In genomic region chr20:44861547-44862006, GRCh38 we compare ENCODE assay signal across 10 cellular contexts. TPM values are rescaled to one million over a fixed set of nuclear protein-coding genes. Genes with fewer than 3 reads are reported as not detected.
DNase-seq lines count a peak whose midpoint lies in the region; ATAC-seq, FAIRE-seq and TF ChIP-seq lines count a peak whose summit lies in the region.
"Had no signal": no experiment of that assay in that cellular context is flagged by ENCODE, and none has a peak within 500 bp of the region (broad histone marks: within the 10 kb centered on the region; RNA-seq: fewer than 3 reads in every experiment).

No MANE protein-coding gene starts in this region.

- no peak overlapping the region for H3K4me3 ChIP-seq in SK-N-SH (ENCODE audit: low read depth in 2 of 2, low read length in 1 of 2)
- H3K4me3 ChIP-seq in bronchial epithelial cell (ENCODE audit: low read depth, low read length) = no peak overlapping the region
- H3K4me3 ChIP-seq in aorta (ENCODE audit: low read length in 2 of 2) = no peak overlapping the region

- POLR2A ChIA-PET in SK-N-SH (lab: Yijun Ruan, JAX) = no interaction called here

- no peak for TF ChIP-seq EP300 in SK-N-SH (IDR thresholded peaks at IDR 0.05; ENCODE audit: borderline replicate concordance in 1 of 2, low read depth in 1 of 2, low read length in 1 of 2)

- H3K9ac ChIP-seq in SK-N-SH = no peak overlapping the region

- 0 out of 4 replicates have a peak overlapping the region, but pooled peaks of 1 of the 2 experiments have one; percentile 12 for H3K27ac ChIP-seq in SK-N-SH (ENCODE audit: low read depth in 2 of 2, low read length in 1 of 2)
- peak overlapping the region in 1 of 2 donors; percentile 39 for H3K27ac ChIP-seq in aorta (ENCODE audit: low read depth in 1 of 2, low read length in 2 of 2)
- H3K27ac ChIP-seq: neutrophil had no signal

- ATAC-seq in SK-N-SH treated with all-trans-retinoic acid at 6 μM for 48 hours (no peak; the same call in 2 of the 3 replicates), aorta (ENCODE audit: low FRiP score) (peak; percentile 91), GM21381 (IDR thresholded peaks at IDR 0.05; ENCODE audit: unreplicated experiment) (no peak), HG03565 (IDR thresholded peaks at IDR 0.05; ENCODE audit: unreplicated experiment) (no peak)

- TF ChIP-seq RAD21 in SK-N-SH (IDR thresholded peaks at IDR 0.05; ENCODE audit: low read length) = no peak

- peaks cover 6% of the 10 kb centered on the region for H3F3A ChIP-seq in SK-N-SH (replicated peaks; ENCODE audit: insufficient read depth)

- CTCF ChIA-PET in SK-N-SH (lab: Yijun Ruan, JAX) = interaction anchor here (1.5 to 3.5 kb wide), 3 partner anchors 58 to 177 kb away, joined by 3 to 19 read pairs (median 17); no protein-coding TSS in a partner anchor

- FAIRE-seq in bronchial epithelial cell (lab: Jason Lieb, UNC) = no peak

- no peaks in the 10 kb centered on the region for H3K27me3 ChIP-seq in SK-N-SH (ENCODE audit: insufficient read depth)
- H3K27me3 ChIP-seq in bronchial epithelial cell (ENCODE audit: control insufficient read depth, insufficient read depth, low read length) = peaks cover 5% of the 10 kb centered on the region
- H3K27me3 ChIP-seq in aorta (ENCODE audit: control insufficient read depth in 1 of 2, insufficient read depth in 2 of 2, low read length in 1 of 2) = no peaks in the 10 kb centered on the region

- DNase-seq in SK-N-SH (no peak), bronchial epithelial cell (ENCODE audit: low read depth) (peak; percentile 39), left kidney (ENCODE audit: low read depth, low spot score) (peak; percentile 26), aorta (peak; percentile 83 to 86), KG1 (lab: John Stamatoyannopoulos, UW) (no peak)
- DNase-seq: NCI-H1092 treated with DMSO at 0.1 percent for 48 hours had no signal

- peak overlapping the region; percentile 37 for H3K4me2 ChIP-seq in SK-N-SH

- H3K4me1 ChIP-seq in SK-N-SH (ENCODE audit: control insufficient read depth in 1 of 2, insufficient read depth in 2 of 2, low read depth in 1 of 2, low read length in 1 of 2) (peaks cover 0 to 10% of the 10 kb centered on the region in 2 experiments; a peak in 1 of 4 replicates), aorta (ENCODE audit: control insufficient read depth in 1 of 2, insufficient read depth in 2 of 2, low read length in 2 of 2) (peaks cover 5 to 11% of the 10 kb centered on the region in 2 donors)

- H3K79me2 ChIP-seq in SK-N-SH (ENCODE audit: insufficient read depth) = no peaks in the 10 kb centered on the region

- H3K9me3 ChIP-seq in SK-N-SH = no peaks in the 10 kb centered on the region
- H3K9me3 ChIP-seq in aorta (ENCODE audit: control insufficient read depth, low read length) = no peaks in the 10 kb centered on the region

- H4K20me1 ChIP-seq in SK-N-SH (ENCODE audit: insufficient read depth) = no peaks in the 10 kb centered on the region

- no peaks in the 10 kb centered on the region for H3K9me2 ChIP-seq in SK-N-SH

- TF ChIP-seq CTCF in SK-N-SH (IDR thresholded peaks at IDR 0.05) (no peak), bronchial epithelial cell (IDR thresholded peaks at IDR 0.05; ENCODE audit: insufficient read depth, low read length, severe bottlenecking) (no peak)

- H3K36me3 ChIP-seq in SK-N-SH (replicated peaks in 1 of 2; ENCODE audit: control insufficient read depth in 1 of 2, insufficient read depth in 2 of 2, low read length in 1 of 2) (no peaks in the 10 kb centered on the region), bronchial epithelial cell (ENCODE audit: control insufficient read depth, insufficient read depth, low read length) (no peaks in the 10 kb centered on the region), aorta (ENCODE audit: control insufficient read depth in 1 of 2, insufficient read depth in 2 of 2, low read length in 1 of 2) (no peaks in the 10 kb centered on the region)
- H3K36me3 ChIP-seq: neutrophil had no signal

- H2AFZ ChIP-seq in SK-N-SH (ENCODE audit: low read depth) = peak overlapping the region; percentile 35; the same call in 1 of the 2 replicates

- intact Hi-C loops in aorta (cut with DNase I) = loop anchor here (2.0 to 5.0 kb wide), 2 partner anchors 169 to 174 kb away; no protein-coding TSS in a partner anchor

- 29% methylated on average over 5 of the region's 5 CpGs for WGBS in SK-N-SH (ENCODE audit: low lambda C conversion rate)
- WGBS in aorta, 2 donors = 4% methylated on average over 5 of the region's 5 CpGs

TF ChIP-seq in SK-N-SH, 30 proteins besides CTCF, POLR2A, EP300 and RAD21:
- TF ChIP-seq USF1 (IDR thresholded peaks at IDR 0.05; ENCODE audit: borderline replicate concordance, low read depth) = no peak
- peak; percentile 29; the same call in 1 of the 2 replicates for TF ChIP-seq FOSL2 (IDR thresholded peaks at IDR 0.05; ENCODE audit: borderline replicate concordance, low read depth)
- TF ChIP-seq TEAD4 (IDR thresholded peaks at IDR 0.05; ENCODE audit: borderline replicate concordance, insufficient read depth) = no peak
- no peak for TF ChIP-seq ELF1 (IDR thresholded peaks at IDR 0.05)
- no peak for TF ChIP-seq PBX3 (IDR thresholded peaks at IDR 0.05)
- TF ChIP-seq NFIC (IDR thresholded peaks at IDR 0.05; ENCODE audit: borderline replicate concordance) = peak; percentile 37; the same call in 1 of the 2 replicates
- TF ChIP-seq YY1 (IDR thresholded peaks at IDR 0.05; ENCODE audit: low read depth) = no peak
- 0 out of 2 replicates have a peak, but pooled peaks have one; percentile 6 for TF ChIP-seq JUND (IDR thresholded peaks at IDR 0.05)

TF ChIP-seq in SK-N-SH treated with all-trans-retinoic acid at 6 μM for 48 hours, 23 proteins besides CTCF, POLR2A, EP300 and RAD21 (continues in another document):
- TF ChIP-seq PATZ1 (CRISPR knock-in tag; IDR thresholded peaks at IDR 0.05; ENCODE audit: borderline replicate concordance) (no peak), CREB5 (CRISPR knock-in tag; IDR thresholded peaks at IDR 0.05; ENCODE audit: low read depth) (no peak), OSR1 (CRISPR knock-in tag; IDR thresholded peaks at IDR 0.05) (no peak), ZFP3 (CRISPR knock-in tag; IDR thresholded peaks at IDR 0.05) (no peak), POU6F1 (CRISPR knock-in tag; IDR thresholded peaks at IDR 0.05; ENCODE audit: borderline replicate concordance, low read depth) (no peak), TOX (CRISPR knock-in tag; IDR thresholded peaks at IDR 0.05; ENCODE audit: borderline replicate concordance) (no peak), ISL1 (CRISPR knock-in tag; IDR thresholded peaks at IDR 0.05) (no peak), ZNF8 (CRISPR knock-in tag; IDR thresholded peaks at IDR 0.05) (no peak), ZNF565 (CRISPR knock-in tag; conservative IDR thresholded peaks at IDR 0.05; ENCODE audit: low read depth) (no peak)

RNA-seq across cellular contexts. Expression of gene YWHAB, which starts 23.9 kb away (rescaled TPM):
- polyA plus RNA-seq in SK-N-SH (2012; rRNA removed) = 84.3 and 94.3 TPM in 2 replicates
- polyA plus RNA-seq in SK-N-SH (2012; cell fraction: cytosol; rRNA removed) = 150 and 179 TPM in 2 replicates
- polyA plus RNA-seq in SK-N-SH (2012; cell fraction: nucleus; rRNA removed) = 37.2 and 67.1 TPM in 2 replicates
- total RNA-seq in bronchial epithelial cell = 43.2 and 70.8 TPM in 2 replicates
- total RNA-seq in aorta = 100 to 1,000 TPM; 166 to 167 TPM
- polyA plus RNA-seq in aorta = 100 to 1,000 TPM; 105 to 117 TPM

RNA-seq across cellular contexts. Expression of gene PABPC1L, which starts 48.3 kb away (rescaled TPM):
- polyA plus RNA-seq in SK-N-SH (2012; rRNA removed) = 205 and 251 TPM in 2 replicates
- polyA plus RNA-seq in SK-N-SH (2012; cell fraction: cytosol; rRNA removed) = 34.5 and 41.4 TPM in 2 replicates
- 1,856 and 2,057 TPM in 2 replicates for polyA plus RNA-seq in SK-N-SH (2012; cell fraction: nucleus; rRNA removed)
- 17.1 and 24.2 TPM in 2 replicates for total RNA-seq in bronchial epithelial cell
- total RNA-seq in aorta = 10 to 100 TPM; 21.6 to 27.2 TPM
- 10 to 100 TPM in 1 of 2 donors, 1 to 10 TPM in 1; 1.4 to 77.2 TPM for polyA plus RNA-seq in aorta

RNA-seq across cellular contexts. Expression of gene RIMS4, which starts 51.2 kb away (rescaled TPM):
- polyA plus RNA-seq in SK-N-SH (2012; rRNA removed) (0.13 and 0.44 TPM in 2 replicates), aorta (1 to 10 TPM in 1 of 2 donors, under 1 TPM in 1; 0.46 to 2.3 TPM)
- 0.23 and 0.47 TPM in 2 replicates for polyA plus RNA-seq in SK-N-SH (2012; cell fraction: cytosol; rRNA removed)
- 0.18 and 0.40 TPM in 2 replicates for polyA plus RNA-seq in SK-N-SH (2012; cell fraction: nucleus; rRNA removed)
- total RNA-seq in bronchial epithelial cell (not detected in 2 replicates), aorta (10 to 100 TPM in 1 of 2 donors, 1 to 10 TPM in 1; 2.8 to 16.6 TPM)

Comparison
In these comparisons a context has a peak if more than half of its experiments do, and no peak if none do; other contexts are left out.
1. DNase-seq: peak in bronchial epithelial cell (single experiment), left kidney (single experiment) and aorta (2 of 2); none in SK-N-SH (single experiment) and KG1 (single experiment).